ENCODE assay signal across 8 cellular contexts in the genomic region with DNA sequence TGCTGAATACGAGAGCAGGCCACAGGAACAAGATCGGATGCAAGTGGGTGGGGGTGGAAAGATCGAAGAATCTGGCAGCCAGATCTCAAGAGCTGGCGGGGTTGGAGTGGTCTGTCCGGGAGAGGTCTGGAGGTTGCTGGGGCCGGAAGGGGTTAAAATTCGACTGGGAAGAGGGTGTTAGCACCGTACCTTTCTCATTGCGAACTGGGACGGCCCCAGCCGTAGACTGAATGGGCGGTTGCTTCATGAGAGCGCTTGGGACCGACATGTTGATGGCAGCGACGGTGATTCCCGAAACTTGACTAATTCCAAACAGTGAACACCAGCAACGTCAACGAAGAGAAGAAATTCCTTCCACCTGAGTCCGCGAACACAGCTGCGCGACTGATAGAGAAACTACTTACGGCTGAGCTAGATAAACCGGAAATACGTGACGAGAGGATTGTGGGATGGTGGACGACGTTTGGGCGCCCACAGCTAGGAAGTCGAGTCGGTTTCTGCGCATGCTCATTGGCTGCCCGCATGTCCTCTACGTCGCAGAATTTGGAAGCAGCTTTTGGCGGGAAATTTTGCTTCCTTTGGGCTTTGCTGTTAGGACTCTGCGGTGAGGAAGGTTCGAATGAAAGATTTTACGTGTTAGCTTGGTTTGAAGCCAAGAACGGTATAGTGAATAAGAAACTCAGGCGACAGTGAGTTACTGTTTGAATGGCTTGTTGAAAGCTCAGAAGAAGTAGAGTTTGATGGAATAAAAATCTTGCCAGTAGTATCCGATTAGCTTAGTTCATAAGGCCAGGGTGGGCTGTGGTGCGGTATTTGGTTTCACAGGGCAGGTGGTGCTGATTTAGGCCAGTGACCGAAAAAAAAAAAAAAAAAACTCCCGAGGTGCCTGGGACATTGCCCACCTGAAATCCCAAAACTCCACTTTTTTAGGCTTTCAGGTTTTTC. TPM values are rescaled to one million over a fixed set of nuclear protein-coding genes. Genes with fewer than 3 reads are reported as not detected.
A peak's percentile ranks its signal among the peaks of the same experiment; 100 is the strongest.
DNase-seq lines count a peak whose midpoint lies in the region; ATAC-seq and TF ChIP-seq lines count a peak whose summit lies in the region.

Gene MFAP1 (minus strand): TSS at position 389 of the 945 bp plus-strand sequence. CDS start 121 bp downstream, at position 268.

- peak; percentile 95 for DNase-seq in ACHN
- DNase-seq in NCI-H345 treated with DMSO at 0.1 percent for 48 hours (lab: John Stamatoyannopoulos, UW; ENCODE audit: unreplicated experiment) = peak; percentile 86
- peak; percentile 68 to 80 (median 74) for DNase-seq in activated CD4-positive, CD25-positive, alpha-beta regulatory T cell (lab: John Stamatoyannopoulos, UW)
- DNase-seq in central memory CD4-positive, alpha-beta T cell = peak; percentile 91
- peak; percentile 99 for DNase-seq in inferior parietal cortex (ENCODE audit: extremely low spot score)
- DNase-seq in spleen = peak; percentile 95

- H3K4me3 ChIP-seq in spleen = peak within 1 kb of the TSS; percentile 59 to 86 (median 72)

- 8 to 9% (median 9%) methylated on average over 46 of the region's 46 CpGs for WGBS in spleen, 5 donors

- in situ Hi-C loops in ACHN (cut with HindIII; ENCODE audit: low pct_ligation_motif_present, low pct_unique_long_range_greater_than_20kb, low sequenced_read_pairs) = no loop called here

- H3K4me1 ChIP-seq in spleen = peaks cover 31 to 94% (median 81%) of the 10 kb centered on the region in 6 donors

- H3K27ac ChIP-seq in spleen = peak within 1 kb of the TSS; percentile 81 to 94 (median 92)

- H3K9me3 ChIP-seq in spleen = no peaks in the 10 kb centered on the region

- H3K27me3 ChIP-seq in spleen (replicated peaks in 1 of 7) = no peaks in the 10 kb centered on the region

- peak in 2 of 3 donors; percentile 65 to 84 for TF ChIP-seq POLR2A in spleen (IDR thresholded peaks at IDR 0.05)

- ATAC-seq in GM18907 (IDR thresholded peaks at IDR 0.05; ENCODE audit: unreplicated experiment) = peak; percentile 72
- ATAC-seq in HG03280 (IDR thresholded peaks at IDR 0.05; ENCODE audit: unreplicated experiment) = peak; percentile 72

- peaks cover 0 to 26% (median 0%) of the 10 kb centered on the region in 6 donors for H3K36me3 ChIP-seq in spleen

- intact Hi-C loops in spleen (cut with DNase I; ENCODE audit: low total_unique reads) = no loop called here

- peak in 2 of 11 experiments; percentile 6 to 13 for TF ChIP-seq CTCF in spleen (IDR thresholded peaks at IDR 0.05 in 8 of 11, conservative IDR thresholded peaks at IDR 0.05 in 3 of 11)

RNA-seq across cellular contexts. Expression of gene MFAP1, which starts in this region (rescaled TPM):
- total RNA-seq in spleen = 10 to 100 TPM; 15.2 to 18.8 (median 16.7) TPM
- polyA plus RNA-seq in spleen = 10 to 100 TPM in 2 of 3 donors, 1 to 10 TPM in 1; 7.9 to 14.9 (median 12.1) TPM

Comparison
In these comparisons a context has a peak if more than half of its experiments do, and no peak if none do; other contexts are left out.
1. Peak in every context shown above with its lines: DNase-seq, ATAC-seq, H3K4me3 ChIP-seq and H3K27ac ChIP-seq.